In genomic region chr20:37095609-37096414, GRCh38 we compare ENCODE assay signal across 1 cellular context.
TF ChIP-seq lines count a peak whose summit lies in the region.

Gene RBL1 (minus strand): TSS chr20:37095997. CDS start chr20:37095928, 69 bp downstream.

TF ChIP-seq in K562, 482 proteins besides CTCF, POLR2A, EP300 and RAD21 (continued from another document and continues in another):
- TF ChIP-seq, protein P1, sequence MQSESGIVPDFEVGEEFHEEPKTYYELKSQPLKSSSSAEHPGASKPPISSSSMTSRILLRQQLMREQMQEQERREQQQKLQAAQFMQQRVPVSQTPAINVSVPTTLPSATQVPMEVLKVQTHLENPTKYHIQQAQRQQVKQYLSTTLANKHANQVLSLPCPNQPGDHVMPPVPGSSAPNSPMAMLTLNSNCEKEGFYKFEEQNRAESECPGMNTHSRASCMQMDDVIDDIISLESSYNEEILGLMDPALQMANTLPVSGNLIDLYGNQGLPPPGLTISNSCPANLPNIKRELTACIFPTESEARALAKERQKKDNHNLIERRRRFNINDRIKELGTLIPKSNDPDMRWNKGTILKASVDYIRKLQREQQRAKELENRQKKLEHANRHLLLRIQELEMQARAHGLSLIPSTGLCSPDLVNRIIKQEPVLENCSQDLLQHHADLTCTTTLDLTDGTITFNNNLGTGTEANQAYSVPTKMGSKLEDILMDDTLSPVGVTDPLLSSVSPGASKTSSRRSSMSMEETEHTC (IDR thresholded peaks at IDR 0.05): no peak
- TF ChIP-seq ZNF707 (CRISPR knock-in tag; conservative IDR thresholded peaks at IDR 0.05): no peak
- no peak for TF ChIP-seq KLF1 (tag; IDR thresholded peaks at IDR 0.05)
- TF ChIP-seq SAFB (IDR thresholded peaks at IDR 0.05; ENCODE audit: borderline replicate concordance, low read depth, low read length): peak; percentile 55; the same call in 1 of the 2 replicates
- TF ChIP-seq, protein P2, sequence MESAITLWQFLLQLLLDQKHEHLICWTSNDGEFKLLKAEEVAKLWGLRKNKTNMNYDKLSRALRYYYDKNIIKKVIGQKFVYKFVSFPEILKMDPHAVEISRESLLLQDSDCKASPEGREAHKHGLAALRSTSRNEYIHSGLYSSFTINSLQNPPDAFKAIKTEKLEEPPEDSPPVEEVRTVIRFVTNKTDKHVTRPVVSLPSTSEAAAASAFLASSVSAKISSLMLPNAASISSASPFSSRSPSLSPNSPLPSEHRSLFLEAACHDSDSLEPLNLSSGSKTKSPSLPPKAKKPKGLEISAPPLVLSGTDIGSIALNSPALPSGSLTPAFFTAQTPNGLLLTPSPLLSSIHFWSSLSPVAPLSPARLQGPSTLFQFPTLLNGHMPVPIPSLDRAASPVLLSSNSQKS (CRISPR knock-in tag; IDR thresholded peaks at IDR 0.05): no peak
- no peak for TF ChIP-seq CBX5 (IDR thresholded peaks at IDR 0.05; ENCODE audit: borderline replicate concordance, low read depth)
- no peak for TF ChIP-seq ZNF165 (CRISPR knock-in tag; IDR thresholded peaks at IDR 0.05; ENCODE audit: borderline replicate concordance)
- TF ChIP-seq SMARCB1 (IDR thresholded peaks at IDR 0.05; ENCODE audit: insufficient read length, low read depth): no peak
- TF ChIP-seq ZNF41 (CRISPR knock-in tag; conservative IDR thresholded peaks at IDR 0.05): peak; percentile 77; the same call in 1 of the 2 replicates
- no peak for TF ChIP-seq IRF1 (CRISPR knock-in tag; IDR thresholded peaks at IDR 0.05; ENCODE audit: borderline replicate concordance)
- TF ChIP-seq ESRRB (CRISPR knock-in tag; IDR thresholded peaks at IDR 0.05; ENCODE audit: borderline replicate concordance): no peak
- no peak for TF ChIP-seq HNRNPL (IDR thresholded peaks at IDR 0.05; ENCODE audit: low read depth, low read length)
- TF ChIP-seq, protein P3, sequence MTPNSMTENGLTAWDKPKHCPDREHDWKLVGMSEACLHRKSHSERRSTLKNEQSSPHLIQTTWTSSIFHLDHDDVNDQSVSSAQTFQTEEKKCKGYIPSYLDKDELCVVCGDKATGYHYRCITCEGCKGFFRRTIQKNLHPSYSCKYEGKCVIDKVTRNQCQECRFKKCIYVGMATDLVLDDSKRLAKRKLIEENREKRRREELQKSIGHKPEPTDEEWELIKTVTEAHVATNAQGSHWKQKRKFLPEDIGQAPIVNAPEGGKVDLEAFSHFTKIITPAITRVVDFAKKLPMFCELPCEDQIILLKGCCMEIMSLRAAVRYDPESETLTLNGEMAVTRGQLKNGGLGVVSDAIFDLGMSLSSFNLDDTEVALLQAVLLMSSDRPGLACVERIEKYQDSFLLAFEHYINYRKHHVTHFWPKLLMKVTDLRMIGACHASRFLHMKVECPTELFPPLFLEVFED (CRISPR knock-in tag; conservative IDR thresholded peaks at IDR 0.05): no peak
- TF ChIP-seq NBN (IDR thresholded peaks at IDR 0.05; ENCODE audit: low read depth): peak; percentile 84
- TF ChIP-seq ZBTB1 (CRISPR knock-in tag; IDR thresholded peaks at IDR 0.05; ENCODE audit: borderline replicate concordance, low read depth): peak; percentile 75
- no peak for TF ChIP-seq SMAD1 (IDR thresholded peaks at IDR 0.05; ENCODE audit: low read depth, low read length, partially characterized antibody)
- TF ChIP-seq HDGF (IDR thresholded peaks at IDR 0.05): no peak
- no peak for TF ChIP-seq ZC3H8 (IDR thresholded peaks at IDR 0.05)
- 0 out of 2 replicates have a peak, but pooled peaks have one; percentile 21 for TF ChIP-seq NR4A1 (CRISPR knock-in tag; IDR thresholded peaks at IDR 0.05)
- peak; percentile 89 for TF ChIP-seq NR4A1 (tag; IDR thresholded peaks at IDR 0.05)
- TF ChIP-seq GTF2E2 (tag; IDR thresholded peaks at IDR 0.05): peak; percentile 68; the same call in 1 of the 2 replicates
- TF ChIP-seq KHSRP (IDR thresholded peaks at IDR 0.05): no peak
- TF ChIP-seq RFX1 (IDR thresholded peaks at IDR 0.05): no peak
- TF ChIP-seq ZNF507 (tag; conservative IDR thresholded peaks at IDR 0.05): no peak
- TF ChIP-seq, protein P4, sequence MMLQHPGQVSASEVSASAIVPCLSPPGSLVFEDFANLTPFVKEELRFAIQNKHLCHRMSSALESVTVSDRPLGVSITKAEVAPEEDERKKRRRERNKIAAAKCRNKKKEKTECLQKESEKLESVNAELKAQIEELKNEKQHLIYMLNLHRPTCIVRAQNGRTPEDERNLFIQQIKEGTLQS (IDR thresholded peaks at IDR 0.05): peak; percentile 90
- TF ChIP-seq, protein P4 (CRISPR knock-in tag; conservative IDR thresholded peaks at IDR 0.05): no peak
- peak; percentile 93 for TF ChIP-seq RBBP5 (IDR thresholded peaks at IDR 0.05; ENCODE audit: borderline replicate concordance, insufficient read depth, low read length, poor library complexity, severe bottlenecking)
- peak; percentile 72; the same call in 1 of the 2 replicates for TF ChIP-seq BCOR (IDR thresholded peaks at IDR 0.05)
- TF ChIP-seq, protein P5, sequence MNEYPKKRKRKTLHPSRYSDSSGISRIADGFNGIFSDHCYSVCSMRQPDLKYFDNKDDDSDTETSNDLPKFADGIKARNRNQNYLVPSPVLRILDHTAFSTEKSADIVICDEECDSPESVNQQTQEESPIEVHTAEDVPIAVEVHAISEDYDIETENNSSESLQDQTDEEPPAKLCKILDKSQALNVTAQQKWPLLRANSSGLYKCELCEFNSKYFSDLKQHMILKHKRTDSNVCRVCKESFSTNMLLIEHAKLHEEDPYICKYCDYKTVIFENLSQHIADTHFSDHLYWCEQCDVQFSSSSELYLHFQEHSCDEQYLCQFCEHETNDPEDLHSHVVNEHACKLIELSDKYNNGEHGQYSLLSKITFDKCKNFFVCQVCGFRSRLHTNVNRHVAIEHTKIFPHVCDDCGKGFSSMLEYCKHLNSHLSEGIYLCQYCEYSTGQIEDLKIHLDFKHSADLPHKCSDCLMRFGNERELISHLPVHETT (CRISPR knock-in tag; conservative IDR thresholded peaks at IDR 0.05 in 1 of 2, IDR thresholded peaks at IDR 0.05 in 1 of 2): peak in 1 of 2 experiments; percentile 74; a peak in 2 of 4 replicates
- TF ChIP-seq HDAC3 (IDR thresholded peaks at IDR 0.05; ENCODE audit: borderline replicate concordance, partially characterized antibody): peak; percentile 53
- TF ChIP-seq MTF1 (CRISPR knock-in tag; IDR thresholded peaks at IDR 0.05; ENCODE audit: borderline replicate concordance): no peak
- TF ChIP-seq MEF2D (tag; conservative IDR thresholded peaks at IDR 0.05; ENCODE audit: low read depth): peak; percentile 76; the same call in 1 of the 2 replicates
- 0 out of 2 replicates have a peak, but pooled peaks have one; percentile 56 for TF ChIP-seq NFATC3 (IDR thresholded peaks at IDR 0.05)
- TF ChIP-seq PHB2 (IDR thresholded peaks at IDR 0.05; ENCODE audit: low read depth): peak; percentile 16; the same call in 1 of the 2 replicates
- peak; percentile 9 for TF ChIP-seq ASH1L (IDR thresholded peaks at IDR 0.05; ENCODE audit: borderline replicate concordance, low read depth, partially characterized antibody)
- peak; percentile 99 for TF ChIP-seq TFAP4 (CRISPR knock-in tag; IDR thresholded peaks at IDR 0.05; ENCODE audit: borderline replicate concordance)
- no peak for TF ChIP-seq MTA2 (IDR thresholded peaks at IDR 0.05; ENCODE audit: low read depth)
- TF ChIP-seq SMC3 (conservative IDR thresholded peaks at IDR 0.05; ENCODE audit: insufficient read depth, low read depth, low read length): no peak
- no peak for TF ChIP-seq ZNF282 (CRISPR knock-in tag; IDR thresholded peaks at IDR 0.05)
- TF ChIP-seq JUN (IDR thresholded peaks at IDR 0.05; ENCODE audit: borderline replicate concordance, low read depth, low read length): peak; percentile 38; the same call in 1 of the 2 replicates
- TF ChIP-seq JUN (CRISPR knock-in tag; IDR thresholded peaks at IDR 0.05; ENCODE audit: borderline replicate concordance): 0 out of 2 replicates have a peak, but pooled peaks have one; percentile 23
- no peak for TF ChIP-seq KLF10 (CRISPR knock-in tag; IDR thresholded peaks at IDR 0.05)
- no peak for TF ChIP-seq KAT2B (IDR thresholded peaks at IDR 0.05; ENCODE audit: low read depth, low read length)
- TF ChIP-seq HDAC8 (tag; IDR thresholded peaks at IDR 0.05): no peak
- TF ChIP-seq ZNF431 (CRISPR knock-in tag; IDR thresholded peaks at IDR 0.05): peak; percentile 44; the same call in 1 of the 2 replicates
- no peak for TF ChIP-seq GTF2B (IDR thresholded peaks at IDR 0.05; ENCODE audit: extremely low read depth, insufficient read length)
- TF ChIP-seq ELK1 (CRISPR knock-in tag; IDR thresholded peaks at IDR 0.05): no peak
- TF ChIP-seq, protein P6, sequence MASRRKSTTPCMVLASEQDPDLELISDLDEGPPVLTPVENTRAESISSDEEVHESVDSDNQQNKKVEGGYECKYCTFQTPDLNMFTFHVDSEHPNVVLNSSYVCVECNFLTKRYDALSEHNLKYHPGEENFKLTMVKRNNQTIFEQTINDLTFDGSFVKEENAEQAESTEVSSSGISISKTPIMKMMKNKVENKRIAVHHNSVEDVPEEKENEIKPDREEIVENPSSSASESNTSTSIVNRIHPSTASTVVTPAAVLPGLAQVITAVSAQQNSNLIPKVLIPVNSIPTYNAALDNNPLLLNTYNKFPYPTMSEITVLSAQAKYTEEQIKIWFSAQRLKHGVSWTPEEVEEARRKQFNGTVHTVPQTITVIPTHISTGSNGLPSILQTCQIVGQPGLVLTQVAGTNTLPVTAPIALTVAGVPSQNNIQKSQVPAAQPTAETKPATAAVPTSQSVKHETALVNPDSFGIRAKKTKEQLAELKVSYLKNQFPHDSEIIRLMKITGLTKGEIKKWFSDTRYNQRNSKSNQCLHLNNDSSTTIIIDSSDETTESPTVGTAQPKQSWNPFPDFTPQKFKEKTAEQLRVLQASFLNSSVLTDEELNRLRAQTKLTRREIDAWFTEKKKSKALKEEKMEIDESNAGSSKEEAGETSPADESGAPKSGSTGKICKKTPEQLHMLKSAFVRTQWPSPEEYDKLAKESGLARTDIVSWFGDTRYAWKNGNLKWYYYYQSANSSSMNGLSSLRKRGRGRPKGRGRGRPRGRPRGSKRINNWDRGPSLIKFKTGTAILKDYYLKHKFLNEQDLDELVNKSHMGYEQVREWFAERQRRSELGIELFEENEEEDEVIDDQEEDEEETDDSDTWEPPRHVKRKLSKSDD (conservative IDR thresholded peaks at IDR 0.05; ENCODE audit: low read length): no peak
- TF ChIP-seq CEBPZ (IDR thresholded peaks at IDR 0.05; ENCODE audit: borderline replicate concordance, low read depth, low read length): no peak
- TF ChIP-seq POLR2AphosphoS2 (IDR thresholded peaks at IDR 0.05; ENCODE audit: low read length): no peak; the same call in 1 of the 2 replicates
- no peak for TF ChIP-seq XRCC4 (IDR thresholded peaks at IDR 0.05; ENCODE audit: extremely low read depth, insufficient read depth, insufficient read length)
- TF ChIP-seq BDP1 (IDR thresholded peaks at IDR 0.05; ENCODE audit: insufficient read depth, insufficient read length): no peak
- TF ChIP-seq DDX20 (tag; IDR thresholded peaks at IDR 0.05; ENCODE audit: low read depth): no peak
- no peak for TF ChIP-seq ZNF586 (CRISPR knock-in tag; conservative IDR thresholded peaks at IDR 0.05)
- TF ChIP-seq SMAD4 (CRISPR knock-in tag; conservative IDR thresholded peaks at IDR 0.05): peak; percentile 90
- TF ChIP-seq SOX6 (IDR thresholded peaks at IDR 0.05): peak; percentile 56; the same call in 1 of the 2 replicates
